27 cellular contexts compared by ENCODE assay signal in the genomic region with DNA sequence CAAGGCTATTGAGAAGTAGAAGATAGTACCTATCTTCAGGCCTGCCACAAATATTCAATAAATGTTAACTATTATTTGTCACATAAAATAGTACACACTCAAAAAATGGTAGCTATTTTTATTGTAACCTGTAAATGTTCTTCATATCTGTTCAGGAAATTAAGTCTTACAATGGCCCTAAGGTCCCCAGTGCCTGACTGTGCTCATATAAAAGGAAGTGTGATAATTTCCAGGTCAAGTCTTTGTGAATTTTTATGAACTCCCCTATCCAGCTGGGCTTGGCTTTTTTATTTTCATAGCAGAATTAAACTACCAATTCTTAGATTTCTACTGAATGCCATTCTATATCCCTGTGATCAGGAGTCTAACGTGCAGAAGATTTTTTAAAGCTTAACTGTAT.
DNase-seq lines count a peak whose midpoint lies in the region; ATAC-seq, FAIRE-seq and TF ChIP-seq lines count a peak whose summit lies in the region.
"Had no signal": no experiment of that assay in that cellular context is flagged by ENCODE, and none has a peak within 500 bp of the region (broad histone marks: within the 10 kb centered on the region; RNA-seq: fewer than 3 reads in every experiment).

No MANE protein-coding gene starts in this region.

- no peak for TF ChIP-seq EP300 in HepG2 (IDR thresholded peaks at IDR 0.05; ENCODE audit: low read depth in 2 of 2, low read length in 2 of 2)
- TF ChIP-seq EP300 in HepG2 (CRISPR knock-in tag; IDR thresholded peaks at IDR 0.05; ENCODE audit: borderline replicate concordance) = no peak

- H3K27me3 ChIP-seq in liver (ENCODE audit: control insufficient read depth in 4 of 4, insufficient read depth in 4 of 4, low read length in 3 of 4) = no peaks in the 10 kb centered on the region
- H3K27me3 ChIP-seq in HepG2 (ENCODE audit: control insufficient read depth in 1 of 2, insufficient read depth in 2 of 2, low read length in 2 of 2) = no peaks in the 10 kb centered on the region
- H3K27me3 ChIP-seq: BE2C, BLaER1 had no signal

- DNase-seq in HepG2 (ENCODE audit: low spot score) = no peak
- DNase-seq in dermis blood vessel endothelial cell = peak; percentile 62
- peak; percentile 28 to 59 for DNase-seq in lung microvascular endothelial cell (ENCODE audit: low read depth in 2 of 2)
- DNase-seq in activated naive CD4-positive, alpha-beta T cell treated with anti-CD3 and anti-CD28 coated beads, Interleukin-2, amount 50 U/mL, for 72 hours (ENCODE audit: low spot score in 2 of 2) = no peak
- DNase-seq in activated naive CD4-positive, alpha-beta T cell treated with anti-CD3 and anti-CD28 coated beads, Interleukin-2, amount 50 U/mL, for 16 hours = no peak
- DNase-seq: 8988T; ACHN; BE2C; C1 segment of cervical spinal cord; CD4-positive, alpha-beta memory T cell; CD4-positive, CD25-positive, alpha-beta regulatory T cell; CD8-positive, alpha-beta memory T cell; COR-L47; DMS 273 treated with DMSO at 0.1 percent for 48 hours; DMS153; DMS53; DMS79; DND-41; EL; GDM1 had no signal

- no peak overlapping the region for H2AFZ ChIP-seq in HepG2 (ENCODE audit: low read length)

- H3K4me1 ChIP-seq in liver (ENCODE audit: control insufficient read depth in 4 of 4, insufficient read depth in 4 of 4, low read length in 3 of 4) (no peaks in the 10 kb centered on the region), HepG2 (ENCODE audit: insufficient read depth, low read length) (no peaks in the 10 kb centered on the region)
- H3K4me1 ChIP-seq: BE2C, BLaER1 had no signal

- H3K36me3 ChIP-seq in liver (ENCODE audit: control insufficient read depth in 4 of 4, insufficient read depth in 3 of 4, low read depth in 1 of 4, low read length in 3 of 4) (no peaks in the 10 kb centered on the region), HepG2 (replicated peaks in 1 of 2; ENCODE audit: control insufficient read depth in 1 of 2, insufficient read depth in 2 of 2, low read length in 2 of 2) (no peaks in the 10 kb centered on the region)
- H3K36me3 ChIP-seq: BE2C, BLaER1 had no signal

- in situ Hi-C loops in HepG2 (cut with HindIII; ENCODE audit: extremely low pct_ligation_motif_present, low pct_unique_long_range_greater_than_20kb) = no loop called here

- no peak for TF ChIP-seq POLR2A in HepG2 (IDR thresholded peaks at IDR 0.05; ENCODE audit: insufficient read depth in 1 of 2, low read depth in 2 of 2, low read length in 2 of 2)

- no peak overlapping the region for H3K4me2 ChIP-seq in HepG2 (ENCODE audit: low read depth, low read length)
- H3K4me2 ChIP-seq: BLaER1 had no signal

- no peak for TF ChIP-seq RAD21 in liver (IDR thresholded peaks at IDR 0.05)
- TF ChIP-seq RAD21 in HepG2 (CRISPR knock-in tag; IDR thresholded peaks at IDR 0.05) = no peak

- H3K9ac ChIP-seq in liver (ENCODE audit: low read depth in 1 of 2, low read length in 2 of 2) (no peak overlapping the region), HepG2 (ENCODE audit: insufficient read depth, low read depth, low read length) (no peak overlapping the region)
- H3K9ac ChIP-seq: BLaER1 had no signal

- H3K36me3 Mint-ChIP-seq in activated naive CD4-positive, alpha-beta T cell treated with anti-CD3 and anti-CD28 coated beads, Interleukin-2, amount 50 U/mL, for 72 hours = no peaks in the 10 kb centered on the region
- H3K36me3 Mint-ChIP-seq: CD14-positive monocyte; CD4-positive, alpha-beta memory T cell; CD4-positive, CD25-positive, alpha-beta regulatory T cell; CD8-positive, alpha-beta memory T cell had no signal

- H3K9me3 ChIP-seq in liver (ENCODE audit: control insufficient read depth in 4 of 4, low read length in 3 of 4) (no peaks in the 10 kb centered on the region), HepG2 (ENCODE audit: low read length) (no peaks in the 10 kb centered on the region)
- H3K9me3 ChIP-seq: BE2C, BLaER1 had no signal

- BruUV-seq in HepG2 (replicated peaks; lab: Mats Ljungman, UMichigan) = no TSS peak

- no peaks in the 10 kb centered on the region for H3K9me3 Mint-ChIP-seq in activated naive CD4-positive, alpha-beta T cell treated with anti-CD3 and anti-CD28 coated beads, Interleukin-2, amount 50 U/mL, for 72 hours
- H3K9me3 Mint-ChIP-seq: CD14-positive monocyte; CD8-positive, alpha-beta memory T cell had no signal

- intact Hi-C loops in HepG2 (cut with micrococcal nuclease; ENCODE audit: unreplicated experiment) = no loop called here

- TF ChIP-seq CTCF in liver (IDR thresholded peaks at IDR 0.05; ENCODE audit: low read depth, low read length, missing input control) (no peak), HepG2 (CRISPR knock-in tag; IDR thresholded peaks at IDR 0.05) (no peak)

- no peak for ATAC-seq in HepG2
- no peak for ATAC-seq in activated naive CD4-positive, alpha-beta T cell treated with anti-CD3 and anti-CD28 coated beads, Interleukin-2, amount 50 U/mL, for 72 hours
- ATAC-seq: GM12878 had no signal

- no peak overlapping the region for H3K27ac Mint-ChIP-seq in activated naive CD4-positive, alpha-beta T cell treated with anti-CD3 and anti-CD28 coated beads, Interleukin-2, amount 50 U/mL, for 72 hours
- H3K27ac Mint-ChIP-seq: CD14-positive monocyte; CD4-positive, alpha-beta memory T cell; CD4-positive, CD25-positive, alpha-beta regulatory T cell; CD8-positive, alpha-beta memory T cell had no signal

- H3K4me3 ChIP-seq in liver (ENCODE audit: low read depth in 1 of 3, low read length in 3 of 3) (no peak overlapping the region), HepG2 (replicated peaks in 1 of 3; ENCODE audit: insufficient read depth in 1 of 3, low read depth in 2 of 3, low read length in 3 of 3) (no peak overlapping the region)
- H3K4me3 ChIP-seq: BLaER1, GM12878 had no signal

- no peak for FAIRE-seq in HepG2 (lab: Jason Lieb, UNC)
- FAIRE-seq: A204.1, GM12878, GM12892, GM18507 had no signal

- H3K79me2 ChIP-seq in HepG2 (ENCODE audit: insufficient read depth, low read length) = no peaks in the 10 kb centered on the region

- WGBS in liver = 83% methylated on average over 1 of the region's 1 CpG
- 94% methylated on average over 1 of the region's 1 CpG for WGBS in HepG2 (ENCODE audit: low lambda C conversion rate)

- no peaks in the 10 kb centered on the region for H4K20me1 ChIP-seq in HepG2 (ENCODE audit: insufficient read depth, low read length)
- H4K20me1 ChIP-seq: BLaER1 had no signal

- POLR2A ChIA-PET in HepG2 (lab: Yijun Ruan, JAX) = no interaction called here

- CTCF ChIA-PET in HepG2 (lab: Yijun Ruan, JAX; ENCODE audit: low intra/inter-chr PET ratio, low total read pairs) = no interaction called here

- H3K27ac ChIP-seq in liver (ENCODE audit: low read depth in 1 of 2, low read length in 2 of 2) (no peak overlapping the region), HepG2 (ENCODE audit: extremely low read length, insufficient read depth, low read length) (no peak overlapping the region)
- H3K27ac ChIP-seq: BLaER1 had no signal

TF ChIP-seq in liver, 16 proteins besides CTCF, POLR2A, EP300 and RAD21:
- peak; percentile 13 for TF ChIP-seq NR2F2 (IDR thresholded peaks at IDR 0.05)
- no peak for TF ChIP-seq MAX (IDR thresholded peaks at IDR 0.05)
- TF ChIP-seq YY1 (IDR thresholded peaks at IDR 0.05) = no peak

TF ChIP-seq in HepG2, 621 proteins besides CTCF, POLR2A, EP300 and RAD21 (continues in another document):
- TF ChIP-seq TEF (CRISPR knock-in tag; IDR thresholded peaks at IDR 0.05) (no peak), ONECUT2 (CRISPR knock-in tag; IDR thresholded peaks at IDR 0.05) (no peak), HMGXB3 (CRISPR knock-in tag; IDR thresholded peaks at IDR 0.05; ENCODE audit: borderline replicate concordance) (no peak), RXRA (CRISPR knock-in tag; IDR thresholded peaks at IDR 0.05) (no peak)
- TF ChIP-seq, protein P1, sequence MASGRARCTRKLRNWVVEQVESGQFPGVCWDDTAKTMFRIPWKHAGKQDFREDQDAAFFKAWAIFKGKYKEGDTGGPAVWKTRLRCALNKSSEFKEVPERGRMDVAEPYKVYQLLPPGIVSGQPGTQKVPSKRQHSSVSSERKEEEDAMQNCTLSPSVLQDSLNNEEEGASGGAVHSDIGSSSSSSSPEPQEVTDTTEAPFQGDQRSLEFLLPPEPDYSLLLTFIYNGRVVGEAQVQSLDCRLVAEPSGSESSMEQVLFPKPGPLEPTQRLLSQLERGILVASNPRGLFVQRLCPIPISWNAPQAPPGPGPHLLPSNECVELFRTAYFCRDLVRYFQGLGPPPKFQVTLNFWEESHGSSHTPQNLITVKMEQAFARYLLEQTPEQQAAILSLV (CRISPR knock-in tag; IDR thresholded peaks at IDR 0.05; ENCODE audit: borderline replicate concordance) = no peak

Comparison
In these comparisons a context has a peak if more than half of its experiments do, and no peak if none do; other contexts are left out.
1. DNase-seq: peak in dermis blood vessel endothelial cell (single experiment) and lung microvascular endothelial cell (2 of 2); none in HepG2 (single experiment), activated naive CD4-positive, alpha-beta T cell treated with anti-CD3 and anti-CD28 coated beads, Interleukin-2, amount 50 U/mL, for 72 hours (0 of 2) and activated naive CD4-positive, alpha-beta T cell treated with anti-CD3 and anti-CD28 coated beads, Interleukin-2, amount 50 U/mL, for 16 hours (single experiment).